In genomic region chr1:176976771-176977170, GRCh38 we compare ENCODE assay signal across 6 cellular contexts.
"Had no signal": no experiment of that assay in that cellular context is flagged by ENCODE, and none has a peak within 500 bp of the region (broad histone marks: within the 10 kb centered on the region; RNA-seq: fewer than 3 reads in every experiment).

No MANE protein-coding gene starts in this region.

- H3K27ac Mint-ChIP-seq: IgD-negative memory B cell had no signal

- DNase-seq: IMR-90, KBM-7, KG1 had no signal

- ATAC-seq: HepG2, K562 had no signal

- H3K27me3 Mint-ChIP-seq: IgD-negative memory B cell had no signal

- H3K36me3 Mint-ChIP-seq: IgD-negative memory B cell had no signal

- H3K4me1 Mint-ChIP-seq: IgD-negative memory B cell had no signal

- H3K9me3 Mint-ChIP-seq: IgD-negative memory B cell had no signal
